In genomic region chr1:116454940-116455339, GRCh38 we compare ENCODE assay signal across 27 cellular contexts.
"Had no signal": no experiment of that assay in that cellular context is flagged by ENCODE, and none has a peak within 500 bp of the region (broad histone marks: within the 10 kb centered on the region; RNA-seq: fewer than 3 reads in every experiment).

No MANE protein-coding gene starts in this region.

- FAIRE-seq: kidney, urothelium cell line had no signal

- H3K9me3 ChIP-seq: heart right ventricle, neutrophil, psoas muscle, right lobe of liver, spleen, testis, transverse colon had no signal

- DNase-seq: cortex of kidney; dorsolateral prefrontal cortex; effector CD8-positive, alpha-beta T cell; foreskin melanocyte; heart right ventricle; immature natural killer cell; kidney; left colon; left ventricle myocardium superior; mesenchymal stem cell; midbrain; naive thymus-derived CD4-positive, alpha-beta T cell; nephron progenitor cell; psoas muscle; retina; right lobe of liver; spleen; stimulated activated CD4-positive, alpha-beta T cell treated with anti-CD3 and anti-CD28 coated beads, Interleukin-15, amount 100 ng/mL, for 24 hours; stimulated activated CD4-positive, alpha-beta T cell treated with anti-CD3 and anti-CD28 coated beads, Interleukin-1b, Interleukin-23, amount 100 ng/mL, for 48 hours; stimulated activated CD4-positive, alpha-beta T cell treated with anti-CD3 and anti-CD28 coated beads, Interleukin-4, amount 100 ng/mL, for 24 hours; stimulated activated naive B cell treated with anti-CD40 and anti-IgM and Interleukin-4, amounts not matched to agents 10 μg/mL and 1 μg/mL and 100 μg/mL, for 72 hours; stimulated activated naive CD8-positive, alpha-beta T cell treated with anti-CD3 and anti-CD28 coated beads, Interleukin-15, amount 100 ng/mL, for 72 hours; testis; transverse colon had no signal

- ATAC-seq: left colon; left ventricle myocardium superior; psoas muscle; stimulated activated naive B cell treated with anti-CD40 and anti-IgM and Interleukin-4, amounts not matched to agents 10 μg/mL and 1 μg/mL and 100 μg/mL, for 72 hours; stimulated activated naive CD8-positive, alpha-beta T cell treated with anti-CD3 and anti-CD28 coated beads, Interleukin-15, amount 100 ng/mL, for 72 hours had no signal

- H3K27ac ChIP-seq: dorsolateral prefrontal cortex, heart right ventricle, neutrophil, psoas muscle, right lobe of liver, spleen, testis, transverse colon had no signal

- H3K36me3 ChIP-seq: heart right ventricle, neutrophil, right lobe of liver, spleen, transverse colon had no signal

- H3K4me3 ChIP-seq: dorsolateral prefrontal cortex, heart right ventricle, lung, psoas muscle, right lobe of liver, spleen, testis, transverse colon had no signal

- H3K27me3 ChIP-seq: heart right ventricle, right lobe of liver, spleen, testis, transverse colon had no signal

- H3K4me1 ChIP-seq: spleen, testis, transverse colon had no signal
